17 cellular contexts compared by ENCODE assay signal in genomic region chr11:85438328-85438727, GRCh38.
DNase-seq lines count a peak whose midpoint lies in the region; ATAC-seq, FAIRE-seq and TF ChIP-seq lines count a peak whose summit lies in the region.
"Had no signal": no experiment of that assay in that cellular context is flagged by ENCODE, and none has a peak within 500 bp of the region (broad histone marks: within the 10 kb centered on the region; RNA-seq: fewer than 3 reads in every experiment).

No MANE protein-coding gene starts in this region.

- H3K4me1 ChIP-seq in HepG2 (ENCODE audit: insufficient read depth, low read length) (no peaks in the 10 kb centered on the region), right lobe of liver (no peaks in the 10 kb centered on the region)
- H3K4me1 ChIP-seq: BLaER1 treated with 17β-estradiol and CSF1 and Interleukin-3, amounts not matched to agents 10 nM and 100 nM; Caco-2 had no signal

- H3K9me3 ChIP-seq in HepG2 (ENCODE audit: low read length) (no peaks in the 10 kb centered on the region), right lobe of liver (no peaks in the 10 kb centered on the region)
- H3K9me3 ChIP-seq: Caco-2 had no signal

- in situ Hi-C loops in HepG2 (cut with HindIII; ENCODE audit: extremely low pct_ligation_motif_present, low pct_unique_long_range_greater_than_20kb): no loop called here

- WGBS in HepG2 (ENCODE audit: low lambda C conversion rate): 0% methylated on average over 1 of the region's 1 CpG
- 33% methylated on average over 1 of the region's 1 CpG for WGBS in right lobe of liver (ENCODE audit: insufficient coverage, low coverage, low lambda C conversion rate, missing lambda C conversion rate)

- no TSS peak for BruUV-seq in HepG2 (replicated peaks; lab: Mats Ljungman, UMichigan)

- TF ChIP-seq EP300 in HepG2 (IDR thresholded peaks at IDR 0.05; ENCODE audit: low read depth in 2 of 2, low read length in 2 of 2) (no peak), HepG2 (CRISPR knock-in tag; IDR thresholded peaks at IDR 0.05; ENCODE audit: borderline replicate concordance) (no peak)

- H3K9ac ChIP-seq in HepG2 (ENCODE audit: insufficient read depth, low read depth, low read length): no peak overlapping the region
- H3K9ac ChIP-seq: BLaER1 treated with 17β-estradiol and CSF1 and Interleukin-3, amounts not matched to agents 10 nM and 100 nM had no signal

- FAIRE-seq in HepG2 (lab: Jason Lieb, UNC) (no peak), GM19239 (lab: Jason Lieb, UNC) (no peak)
- FAIRE-seq: D721Med, GM12891 had no signal

- H2AFZ ChIP-seq in HepG2 (ENCODE audit: low read length): no peak overlapping the region

- no peak overlapping the region for H3K4me2 ChIP-seq in HepG2 (ENCODE audit: low read depth, low read length)
- H3K4me2 ChIP-seq: BLaER1 treated with 17β-estradiol and CSF1 and Interleukin-3, amounts not matched to agents 10 nM and 100 nM had no signal

- POLR2A ChIA-PET in HepG2 (lab: Yijun Ruan, JAX): no interaction called here
- POLR2A ChIA-PET in HEK293T (lab: Yijun Ruan, JAX): no interaction called here

- TF ChIP-seq POLR2A in HepG2 (IDR thresholded peaks at IDR 0.05; ENCODE audit: insufficient read depth in 1 of 2, low read depth in 2 of 2, low read length in 2 of 2) (no peak), right lobe of liver (IDR thresholded peaks at IDR 0.05) (no peak)

- H3K4me3 ChIP-seq in HepG2 (replicated peaks in 1 of 3; ENCODE audit: insufficient read depth in 1 of 3, low read depth in 2 of 3, low read length in 3 of 3): no peak overlapping the region
- H3K4me3 ChIP-seq in right lobe of liver: no peak overlapping the region
- H3K4me3 ChIP-seq: BLaER1 treated with 17β-estradiol and CSF1 and Interleukin-3, amounts not matched to agents 10 nM and 100 nM had no signal

- TF ChIP-seq RAD21 in HepG2 (CRISPR knock-in tag; IDR thresholded peaks at IDR 0.05): no peak

- TF ChIP-seq CTCF in HepG2 (CRISPR knock-in tag; IDR thresholded peaks at IDR 0.05) (no peak), right lobe of liver (IDR thresholded peaks at IDR 0.05) (no peak)

- no peaks in the 10 kb centered on the region for H3K79me2 ChIP-seq in HepG2 (ENCODE audit: insufficient read depth, low read length)

- H3K27me3 ChIP-seq in HepG2 (ENCODE audit: control insufficient read depth in 1 of 2, insufficient read depth in 2 of 2, low read length in 2 of 2) (no peaks in the 10 kb centered on the region), right lobe of liver (no peaks in the 10 kb centered on the region)
- H3K27me3 ChIP-seq: BLaER1 treated with 17β-estradiol and CSF1 and Interleukin-3, amounts not matched to agents 10 nM and 100 nM had no signal

- H4K20me1 ChIP-seq in HepG2 (ENCODE audit: insufficient read depth, low read length): no peaks in the 10 kb centered on the region
- H4K20me1 ChIP-seq: BLaER1 treated with 17β-estradiol and CSF1 and Interleukin-3, amounts not matched to agents 10 nM and 100 nM had no signal

- no peak for ATAC-seq in HepG2
- no peak for ATAC-seq in right lobe of liver
- ATAC-seq: CD8-positive, alpha-beta T cell had no signal

- no peaks in the 10 kb centered on the region for H3K36me3 ChIP-seq in HepG2 (replicated peaks in 1 of 2; ENCODE audit: control insufficient read depth in 1 of 2, insufficient read depth in 2 of 2, low read length in 2 of 2)
- H3K36me3 ChIP-seq in right lobe of liver: no peaks in the 10 kb centered on the region
- H3K36me3 ChIP-seq: BLaER1 treated with 17β-estradiol and CSF1 and Interleukin-3, amounts not matched to agents 10 nM and 100 nM had no signal

- CTCF ChIA-PET in HepG2 (lab: Yijun Ruan, JAX; ENCODE audit: low intra/inter-chr PET ratio, low total read pairs): no interaction called here
- CTCF ChIA-PET in HEK293T (lab: Yijun Ruan, JAX): no interaction called here

- intact Hi-C loops in HepG2 (cut with micrococcal nuclease; ENCODE audit: unreplicated experiment): no loop called here
- intact Hi-C loops in right lobe of liver (cut with DNase I): no loop called here

- DNase-seq in HepG2 (ENCODE audit: low spot score): no peak
- no peak for DNase-seq in right lobe of liver
- no peak for DNase-seq in HEK293T (ENCODE audit: extremely low spot score)
- no peak for DNase-seq in occipital lobe (lab: John Stamatoyannopoulos, UW)
- no peak for DNase-seq in GM19239 (ENCODE audit: insufficient read length, low spot score)
- DNase-seq: ACHN; Caco-2; Calu3; CD4-positive, alpha-beta T cell; CD8-positive, alpha-beta T cell; DMS79 treated with DMSO at 0.1 percent for 48 hours; GDM1 had no signal

- H3K27ac ChIP-seq in HepG2 (ENCODE audit: extremely low read length, insufficient read depth, low read length): no peak overlapping the region
- H3K27ac ChIP-seq in right lobe of liver: no peak overlapping the region
- H3K27ac ChIP-seq: 22Rv1; BLaER1 treated with 17β-estradiol and CSF1 and Interleukin-3, amounts not matched to agents 10 nM and 100 nM; C4-2B had no signal

TF ChIP-seq in HepG2, 621 proteins besides CTCF, POLR2A, EP300 and RAD21 (continues in another document):
- TF ChIP-seq ZNF607 (CRISPR knock-in tag; IDR thresholded peaks at IDR 0.05; ENCODE audit: borderline replicate concordance): no peak

TF ChIP-seq in HEK293T, 16 proteins besides CTCF, POLR2A, EP300 and RAD21:
- TF ChIP-seq ELF4 (IDR thresholded peaks at IDR 0.05): peak; percentile 68; the same call in 1 of the 2 replicates
- no peak for TF ChIP-seq ARNT (IDR thresholded peaks at IDR 0.05)
TF ChIP-seq in HEK293T: peak in this region for 1.
